Comparison of ENCODE assay signal across 8 cellular contexts in the genomic region with DNA sequence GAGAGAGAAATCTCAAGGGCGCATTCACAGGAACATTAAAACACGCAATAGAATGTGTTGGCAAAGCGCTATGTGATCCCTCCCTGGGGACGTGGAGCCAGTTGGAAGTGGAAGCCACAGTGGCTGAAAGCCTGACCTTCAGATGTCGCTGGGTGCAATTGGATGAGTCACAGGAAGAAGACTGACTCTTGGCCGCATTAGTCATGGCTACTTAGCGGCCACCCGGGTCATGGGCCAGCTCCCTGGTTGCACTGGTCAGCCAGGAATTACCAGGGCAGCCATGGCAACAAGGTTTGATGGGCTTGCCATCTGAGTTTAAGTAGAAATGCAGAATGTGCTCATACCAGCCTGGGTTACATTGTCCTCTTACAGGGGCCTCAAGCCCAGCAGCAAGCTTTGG.
DNase-seq lines count a peak whose midpoint lies in the region; ATAC-seq and TF ChIP-seq lines count a peak whose summit lies in the region.
"Not testable (repeated sequence)": the region's sequence is repeated elsewhere in the genome, so short reads cannot be mapped to it uniquely, and the experiment has no call there.

No MANE protein-coding gene starts in this region.

- CTCF ChIA-PET in T-cell (lab: Charles Lee) = not testable (repeated sequence)

- in situ Hi-C loops in astrocyte of the spinal cord (cut with HindIII; ENCODE audit: low sequenced_read_pairs) = not testable (repeated sequence)

- not testable (repeated sequence) for H3K36me3 ChIP-seq in MG63, vagina

- not testable (repeated sequence) for H3K4me3 ChIP-seq in MG63; astrocyte of the spinal cord (ENCODE audit: low read depth, low read length); fibroblast of pulmonary artery (replicated peaks; ENCODE audit: low read depth, low read length); lower leg skin (ENCODE audit: low read depth, poor library complexity, severe bottlenecking); vagina

- H3K4me3 Mint-ChIP-seq in T-cell = peak overlapping the region in 2 of 3 donors; percentile 21 to 49

- H3K27ac Mint-ChIP-seq in T-cell = not testable (repeated sequence)

- H3K27me3 ChIP-seq in MG63, vagina: not testable (repeated sequence)

- intact Hi-C loops in lower leg skin (cut with DNase I; ENCODE audit: low total_unique reads); vagina (cut with DNase I): not testable (repeated sequence)

- not testable (repeated sequence) for ATAC-seq in T-cell (replicated peaks in 1 of 4)

- TF ChIP-seq POLR2A in lower leg skin (IDR thresholded peaks at IDR 0.05); vagina (IDR thresholded peaks at IDR 0.05): not testable (repeated sequence)

- not testable (repeated sequence) for H3K27me3 Mint-ChIP-seq in T-cell

- WGBS in lower leg skin, 2 donors = 48 to 53% methylated on average over 6 to 8 of the region's 8 CpGs

- peaks cover 4 to 21% (median 20%) of the 10 kb centered on the region in 3 donors for H3K4me1 Mint-ChIP-seq in T-cell

- not testable (repeated sequence) for H3K9me3 Mint-ChIP-seq in T-cell

- not testable (repeated sequence) for H3K36me3 Mint-ChIP-seq in T-cell

- DNase-seq in DMS153 (lab: John Stamatoyannopoulos, UW) (peak; percentile 14), MG63 (peak; percentile 90), astrocyte of the spinal cord (ENCODE audit: low read depth, low spot score) (peak; percentile 86), fibroblast of pulmonary artery (ENCODE audit: low read depth) (peak; percentile 87), lower leg skin (ENCODE audit: low spot score in 2 of 2) (peak; percentile 68 to 90), renal cortical epithelial cell (ENCODE audit: low read depth) (peak; percentile 93), vagina (ENCODE audit: extremely low spot score in 2 of 2) (peak in 1 of 2 donors; percentile 89)
- DNase-seq in T-cell = not testable (repeated sequence)

- H3K9me3 ChIP-seq in MG63, vagina: not testable (repeated sequence)

- TF ChIP-seq CTCF in astrocyte of the spinal cord (IDR thresholded peaks at IDR 0.05; ENCODE audit: low read depth, low read length); fibroblast of pulmonary artery (IDR thresholded peaks at IDR 0.05; ENCODE audit: low read length, missing control alignments); lower leg skin (IDR thresholded peaks at IDR 0.05); vagina (IDR thresholded peaks at IDR 0.05): not testable (repeated sequence)

- peak overlapping the region; percentile 84 for H3K27ac ChIP-seq in vagina

- POLR2A ChIA-PET in T-cell (lab: Charles Lee) = not testable (repeated sequence)

- peaks cover 22% of the 10 kb centered on the region for H3K4me1 ChIP-seq in vagina
